9 cellular contexts compared by ENCODE assay signal in the genomic region with DNA sequence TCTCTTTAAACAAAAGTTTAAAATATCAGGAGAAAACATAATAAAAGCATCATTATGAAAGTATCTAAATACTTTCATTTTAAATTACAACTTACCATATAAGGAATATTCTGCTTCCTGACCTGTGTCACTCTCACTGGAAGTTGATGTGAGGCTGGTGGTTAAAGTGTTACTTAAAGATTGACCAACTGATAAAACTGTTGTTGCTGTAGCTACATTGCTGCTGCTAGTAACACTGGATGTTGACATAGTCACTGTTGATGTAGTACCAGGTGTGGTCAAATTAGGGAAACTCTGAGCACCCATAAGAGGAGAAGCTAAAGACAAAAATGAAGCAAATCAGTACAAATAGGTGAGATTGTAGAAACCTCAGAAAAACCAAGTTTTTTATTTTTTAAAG.
A peak's percentile ranks its signal among the peaks of the same experiment; 100 is the strongest.
DNase-seq lines count a peak whose midpoint lies in the region; ATAC-seq and TF ChIP-seq lines count a peak whose summit lies in the region.
"Had no signal": no experiment of that assay in that cellular context is flagged by ENCODE, and none has a peak within 500 bp of the region (broad histone marks: within the 10 kb centered on the region; RNA-seq: fewer than 3 reads in every experiment).

No MANE protein-coding gene starts in this region.

- H3K4me3 ChIP-seq in GM06990 (replicated peaks; ENCODE audit: low read depth, low read length), result no peak overlapping the region
- no peak overlapping the region for H3K4me3 ChIP-seq in IMR-90 (ENCODE audit: insufficient read depth, low read depth, low read length)
- no peak overlapping the region for H3K4me3 ChIP-seq in hepatocyte

- no peak overlapping the region for H2AK9ac ChIP-seq in IMR-90 (replicated peaks; ENCODE audit: low read depth, low read length, poor library complexity)

- H3K4me2 ChIP-seq in IMR-90 (ENCODE audit: low read depth, low read length) (no peak overlapping the region), hepatocyte (no peak overlapping the region)

- in situ Hi-C loops in IMR-90 (cut with MboI; ENCODE audit: low sequenced_read_pairs), result no loop called here

- no peak for TF ChIP-seq RAD21 in IMR-90 (IDR thresholded peaks at IDR 0.05; ENCODE audit: low read length)

- H3K4ac ChIP-seq in IMR-90 (ENCODE audit: low read depth, low read length), result no peak overlapping the region

- H3K18ac ChIP-seq in IMR-90 (ENCODE audit: low read depth, low read length), result no peak overlapping the region

- H2AFZ ChIP-seq in IMR-90 (replicated peaks; ENCODE audit: low read length, poor library complexity), result no peak overlapping the region
- no peak overlapping the region for H2AFZ ChIP-seq in hepatocyte

- H4K5ac ChIP-seq in IMR-90 (ENCODE audit: low read depth, low read length), result no peak overlapping the region

- H3K9ac ChIP-seq in IMR-90 (ENCODE audit: low read depth, low read length), result no peak overlapping the region

- H4K91ac ChIP-seq in IMR-90 (ENCODE audit: insufficient read depth, low read depth, low read length), result no peak overlapping the region

- H3K27ac ChIP-seq in IMR-90 (ENCODE audit: insufficient read depth, low read length) (no peak overlapping the region), hepatocyte (peak overlapping the region; percentile 55)
- H3K27ac ChIP-seq: RWPE1 had no signal

- H3K36me3 ChIP-seq in GM06990 (ENCODE audit: control insufficient read depth, insufficient read depth, low read length) (peaks cover 8% of the 10 kb centered on the region), IMR-90 (ENCODE audit: control insufficient read depth, insufficient read depth, low read length) (peaks cover 30% of the 10 kb centered on the region), hepatocyte (replicated peaks; ENCODE audit: insufficient read depth, low read depth) (peaks cover 3% of the 10 kb centered on the region)

- no peak overlapping the region for H3K14ac ChIP-seq in IMR-90 (replicated peaks; ENCODE audit: low read depth, low read length)

- peak overlapping the region; percentile 51; the same call in 1 of the 2 replicates for H3K23ac ChIP-seq in IMR-90 (ENCODE audit: low read depth, low read length)

- peaks cover 8% of the 10 kb centered on the region for H3K79me2 ChIP-seq in hepatocyte

- no peak overlapping the region for H4K8ac ChIP-seq in IMR-90 (ENCODE audit: low read depth in 2 of 2, low read length in 2 of 2)

- H3K4me1 ChIP-seq in IMR-90 (ENCODE audit: control insufficient read depth, insufficient read depth, low read length), result no peaks in the 10 kb centered on the region
- H3K4me1 ChIP-seq in hepatocyte (ENCODE audit: insufficient read depth), result peaks cover 4% of the 10 kb centered on the region

- dilution Hi-C loops in IMR-90 (cut with HindIII; ENCODE audit: low sequenced_read_pairs, unreplicated experiment), result no loop called here

- TF ChIP-seq POLR2A in IMR-90 (IDR thresholded peaks at IDR 0.05; ENCODE audit: low read depth, low read length), result no peak

- ATAC-seq in GM19463 (IDR thresholded peaks at IDR 0.05; ENCODE audit: unreplicated experiment) (peak; percentile 67), IMR-90 (ENCODE audit: low read depth) (no peak)

- H3K9me1 ChIP-seq in IMR-90 (ENCODE audit: insufficient read depth, low read length), result peaks cover 6% of the 10 kb centered on the region; the same call in 1 of the 2 replicates

- no peak overlapping the region for H2AK5ac ChIP-seq in IMR-90 (ENCODE audit: low read depth, low read length)

- no peak overlapping the region for H2BK120ac ChIP-seq in IMR-90 (ENCODE audit: low read depth, low read length)

- intact Hi-C loops in IMR-90 (cut with micrococcal nuclease), result no loop called here

- no peak overlapping the region for H2BK15ac ChIP-seq in IMR-90 (ENCODE audit: low read depth, low read length)

- peak overlapping the region; percentile 8 for H2BK5ac ChIP-seq in IMR-90 (ENCODE audit: low read depth, low read length, poor library complexity, severe bottlenecking)

- H4K20me1 ChIP-seq in IMR-90 (ENCODE audit: insufficient read depth, low read length), result peaks cover 4% of the 10 kb centered on the region; the same call in 1 of the 2 replicates
- H4K20me1 ChIP-seq in hepatocyte (ENCODE audit: insufficient read depth, poor library complexity, severe bottlenecking), result no peaks in the 10 kb centered on the region

- DNase-seq in GM06990 (ENCODE audit: extremely low read depth, insufficient read length), result peak; percentile 25
- no peak for DNase-seq in IMR-90
- DNase-seq in hepatocyte (ENCODE audit: low spot score), result peak; percentile 32
- DNase-seq in NCI-H226, result no peak
- DNase-seq in NCI-H2227 (lab: John Stamatoyannopoulos, UW; ENCODE audit: unreplicated experiment), result no peak
- DNase-seq in mucosa of gallbladder (ENCODE audit: low spot score), result no peak
- no peak for DNase-seq in middle frontal gyrus (ENCODE audit: extremely low spot score, low spot score)

- no peak overlapping the region for H3K56ac ChIP-seq in IMR-90 (ENCODE audit: extremely low read depth, insufficient read depth, low read length)

- no TSS peak for BruUV-seq in IMR-90 (replicated peaks; lab: Mats Ljungman, UMichigan)

- H3K79me1 ChIP-seq in IMR-90 (ENCODE audit: low read depth in 1 of 2, low read length in 2 of 2), result peaks cover 5 to 27% of the 10 kb centered on the region in 2 experiments

- H3K27me3 ChIP-seq in GM06990 (replicated peaks; ENCODE audit: control insufficient read depth, insufficient read depth, low read length), result no peaks in the 10 kb centered on the region
- H3K27me3 ChIP-seq in IMR-90 (ENCODE audit: control insufficient read depth, insufficient read depth, low read length), result no peaks in the 10 kb centered on the region
- no peaks in the 10 kb centered on the region for H3K27me3 ChIP-seq in hepatocyte

- TF ChIP-seq CTCF in GM06990 (IDR thresholded peaks at IDR 0.05; ENCODE audit: insufficient read depth, low read length, poor library complexity, severe bottlenecking), result no peak
- no peak for TF ChIP-seq CTCF in IMR-90 (conservative IDR thresholded peaks at IDR 0.05; ENCODE audit: low read depth, low read length)
- TF ChIP-seq CTCF in hepatocyte (IDR thresholded peaks at IDR 0.05; ENCODE audit: poor library complexity), result no peak

- POLR2A ChIA-PET in IMR-90 (lab: Charles Lee; ENCODE audit: unreplicated experiment), result no interaction called here

- H3K9me3 ChIP-seq in IMR-90 (ENCODE audit: control insufficient read depth, insufficient read depth, low read length) (no peaks in the 10 kb centered on the region), hepatocyte (ENCODE audit: low read depth) (no peaks in the 10 kb centered on the region)

- H3K9me2 ChIP-seq in hepatocyte (replicated peaks; ENCODE audit: insufficient read depth), result no peaks in the 10 kb centered on the region

- no peak overlapping the region for H2BK20ac ChIP-seq in IMR-90 (ENCODE audit: low read depth, low read length)

- CTCF ChIA-PET in IMR-90 (lab: Yijun Ruan, JAX), result no interaction called here

TF ChIP-seq in IMR-90, 13 proteins besides CTCF, POLR2A, EP300 and RAD21:
- TF ChIP-seq MAZ (IDR thresholded peaks at IDR 0.05; ENCODE audit: borderline replicate concordance, low read depth, low read length) (no peak), USF2 (IDR thresholded peaks at IDR 0.05; ENCODE audit: low read depth, low read length) (no peak), SMC3 (IDR thresholded peaks at IDR 0.05; ENCODE audit: low read depth, low read length) (no peak), NFE2L2 (IDR thresholded peaks at IDR 0.05; ENCODE audit: low read depth, low read length) (no peak), MAFK (IDR thresholded peaks at IDR 0.05; ENCODE audit: low read depth, low read length) (no peak), CHD1 (IDR thresholded peaks at IDR 0.05; ENCODE audit: low read depth, low read length) (no peak), ELK1 (IDR thresholded peaks at IDR 0.05; ENCODE audit: borderline replicate concordance, low read depth, low read length) (no peak), RFX5 (IDR thresholded peaks at IDR 0.05; ENCODE audit: low read depth, low read length) (no peak), CEBPB (IDR thresholded peaks at IDR 0.05; ENCODE audit: low read depth, low read length) (no peak), MXI1 (IDR thresholded peaks at IDR 0.05; ENCODE audit: borderline replicate concordance, low read depth, low read length) (no peak), RCOR1 (IDR thresholded peaks at IDR 0.05; ENCODE audit: insufficient replicate concordance, low read length) (no peak)

Comparison
In these comparisons a context has a peak if more than half of its experiments do, and no peak if none do; other contexts are left out.
1. DNase-seq: peak in GM06990 (single experiment) and hepatocyte (single experiment); none in IMR-90 (single experiment), NCI-H226 (single experiment), NCI-H2227 (single experiment), mucosa of gallbladder (single experiment) and middle frontal gyrus (single experiment).